2 cellular contexts compared by ENCODE assay signal in the genomic region with DNA sequence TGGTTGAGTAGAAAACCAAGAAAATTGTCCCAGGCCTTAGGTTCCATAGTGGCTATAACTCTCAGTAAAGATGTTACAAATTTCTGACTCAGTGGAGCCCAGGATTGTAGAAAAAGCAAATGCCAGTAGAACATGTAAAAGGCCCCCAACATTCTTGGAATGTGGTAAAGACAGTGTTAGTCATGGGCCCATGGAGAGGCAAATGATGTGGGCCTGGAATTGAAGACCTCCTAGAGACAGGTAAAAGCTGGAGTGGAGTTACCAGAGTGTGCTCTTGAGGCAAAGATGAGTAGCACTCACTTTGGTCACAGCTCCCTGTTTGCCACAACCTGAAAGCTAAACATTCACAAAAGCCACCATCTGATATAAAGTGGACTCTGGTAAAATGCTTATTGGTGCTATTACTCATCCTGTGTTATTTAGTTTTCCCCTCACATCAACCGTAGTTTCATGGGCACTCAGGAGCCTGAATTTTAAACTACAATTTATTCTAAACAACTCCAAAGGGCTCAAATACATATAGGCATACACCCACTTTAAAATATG.
TF ChIP-seq lines count a peak whose summit lies in the region.

No MANE protein-coding gene starts in this region.

TF ChIP-seq in liver, 16 proteins besides CTCF, POLR2A, EP300 and RAD21 (continued from another document):
- TF ChIP-seq, protein P1, sequence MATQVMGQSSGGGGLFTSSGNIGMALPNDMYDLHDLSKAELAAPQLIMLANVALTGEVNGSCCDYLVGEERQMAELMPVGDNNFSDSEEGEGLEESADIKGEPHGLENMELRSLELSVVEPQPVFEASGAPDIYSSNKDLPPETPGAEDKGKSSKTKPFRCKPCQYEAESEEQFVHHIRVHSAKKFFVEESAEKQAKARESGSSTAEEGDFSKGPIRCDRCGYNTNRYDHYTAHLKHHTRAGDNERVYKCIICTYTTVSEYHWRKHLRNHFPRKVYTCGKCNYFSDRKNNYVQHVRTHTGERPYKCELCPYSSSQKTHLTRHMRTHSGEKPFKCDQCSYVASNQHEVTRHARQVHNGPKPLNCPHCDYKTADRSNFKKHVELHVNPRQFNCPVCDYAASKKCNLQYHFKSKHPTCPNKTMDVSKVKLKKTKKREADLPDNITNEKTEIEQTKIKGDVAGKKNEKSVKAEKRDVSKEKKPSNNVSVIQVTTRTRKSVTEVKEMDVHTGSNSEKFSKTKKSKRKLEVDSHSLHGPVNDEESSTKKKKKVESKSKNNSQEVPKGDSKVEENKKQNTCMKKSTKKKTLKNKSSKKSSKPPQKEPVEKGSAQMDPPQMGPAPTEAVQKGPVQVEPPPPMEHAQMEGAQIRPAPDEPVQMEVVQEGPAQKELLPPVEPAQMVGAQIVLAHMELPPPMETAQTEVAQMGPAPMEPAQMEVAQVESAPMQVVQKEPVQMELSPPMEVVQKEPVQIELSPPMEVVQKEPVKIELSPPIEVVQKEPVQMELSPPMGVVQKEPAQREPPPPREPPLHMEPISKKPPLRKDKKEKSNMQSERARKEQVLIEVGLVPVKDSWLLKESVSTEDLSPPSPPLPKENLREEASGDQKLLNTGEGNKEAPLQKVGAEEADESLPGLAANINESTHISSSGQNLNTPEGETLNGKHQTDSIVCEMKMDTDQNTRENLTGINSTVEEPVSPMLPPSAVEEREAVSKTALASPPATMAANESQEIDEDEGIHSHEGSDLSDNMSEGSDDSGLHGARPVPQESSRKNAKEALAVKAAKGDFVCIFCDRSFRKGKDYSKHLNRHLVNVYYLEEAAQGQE (IDR thresholded peaks at IDR 0.05): no peak
- TF ChIP-seq RXRA (IDR thresholded peaks at IDR 0.05): no peak
- no peak for TF ChIP-seq SP1 (IDR thresholded peaks at IDR 0.05)
- no peak for TF ChIP-seq GABPA (IDR thresholded peaks at IDR 0.05 in 1 of 2, conservative IDR thresholded peaks at IDR 0.05 in 1 of 2)
- no peak for TF ChIP-seq FOXA1 (IDR thresholded peaks at IDR 0.05)
- TF ChIP-seq ZBTB33 (IDR thresholded peaks at IDR 0.05): no peak
- peak in 1 of 2 donors; percentile 27 for TF ChIP-seq HNF4A (conservative IDR thresholded peaks at IDR 0.05)
- no peak for TF ChIP-seq MAX (IDR thresholded peaks at IDR 0.05)
- no peak for TF ChIP-seq EGR1 (IDR thresholded peaks at IDR 0.05; ENCODE audit: low read depth in 2 of 2)
- peak; percentile 16 for TF ChIP-seq FOXA2 (IDR thresholded peaks at IDR 0.05)
- peak in 1 of 2 donors; percentile 15 for TF ChIP-seq JUND (IDR thresholded peaks at IDR 0.05)
- no peak for TF ChIP-seq HNF4G (IDR thresholded peaks at IDR 0.05)
- TF ChIP-seq ATF3 (IDR thresholded peaks at IDR 0.05): no peak

TF ChIP-seq in HepG2, 621 proteins besides CTCF, POLR2A, EP300 and RAD21 (continued from another document):
- no peak for TF ChIP-seq ZNF407 (CRISPR knock-in tag; IDR thresholded peaks at IDR 0.05; ENCODE audit: not compliant biosample characterization)
- no peak for TF ChIP-seq GATAD1 (CRISPR knock-in tag; IDR thresholded peaks at IDR 0.05)
- TF ChIP-seq NFRKB (IDR thresholded peaks at IDR 0.05): no peak
- TF ChIP-seq ZFY (CRISPR knock-in tag; IDR thresholded peaks at IDR 0.05): no peak
- TF ChIP-seq, protein P2, sequence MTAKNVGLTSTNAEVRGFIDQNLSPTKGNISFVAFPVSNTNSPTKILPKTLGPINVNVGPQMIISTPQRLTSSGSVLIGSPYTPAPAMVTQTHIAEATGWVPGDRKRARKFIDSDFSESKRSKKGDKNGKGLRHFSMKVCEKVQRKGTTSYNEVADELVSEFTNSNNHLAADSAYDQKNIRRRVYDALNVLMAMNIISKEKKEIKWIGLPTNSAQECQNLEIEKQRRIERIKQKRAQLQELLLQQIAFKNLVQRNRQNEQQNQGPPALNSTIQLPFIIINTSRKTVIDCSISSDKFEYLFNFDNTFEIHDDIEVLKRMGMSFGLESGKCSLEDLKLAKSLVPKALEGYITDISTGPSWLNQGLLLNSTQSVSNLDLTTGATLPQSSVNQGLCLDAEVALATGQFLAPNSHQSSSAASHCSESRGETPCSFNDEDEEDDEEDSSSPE (CRISPR knock-in tag; IDR thresholded peaks at IDR 0.05): no peak
- no peak for TF ChIP-seq ELF4 (CRISPR knock-in tag; IDR thresholded peaks at IDR 0.05; ENCODE audit: borderline replicate concordance)
- no peak for TF ChIP-seq SRSF9 (IDR thresholded peaks at IDR 0.05; ENCODE audit: borderline replicate concordance, insufficient read depth, low read depth, low read length, poor library complexity, severe bottlenecking)
